9 cellular contexts compared by ENCODE assay signal in the genomic region with DNA sequence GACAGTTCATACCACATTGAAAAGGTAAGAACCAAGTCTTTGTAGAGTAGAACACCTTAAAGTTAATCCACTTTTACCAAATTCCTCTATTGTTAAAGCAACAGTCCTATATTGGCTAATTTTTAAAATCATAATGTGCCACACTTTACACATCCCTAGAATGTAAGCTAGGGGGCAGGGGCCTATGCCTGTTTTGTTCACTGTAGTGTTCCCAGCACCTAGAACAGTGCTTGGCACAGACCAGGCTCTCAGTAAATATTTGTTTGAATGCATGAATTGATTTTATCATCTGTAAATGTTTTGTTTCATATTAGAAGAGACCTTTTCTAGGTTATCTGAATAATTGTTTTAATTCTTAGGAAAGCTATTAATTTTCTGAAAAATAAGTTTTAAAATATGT.
DNase-seq lines count a peak whose midpoint lies in the region; ATAC-seq and TF ChIP-seq lines count a peak whose summit lies in the region.
"Had no signal": no experiment of that assay in that cellular context is flagged by ENCODE, and none has a peak within 500 bp of the region (broad histone marks: within the 10 kb centered on the region; RNA-seq: fewer than 3 reads in every experiment).

No MANE protein-coding gene starts in this region.

- H3K27ac Mint-ChIP-seq in stimulated activated memory B cell treated with anti-CD40 and anti-IgM and Interleukin-4, amounts not matched to agents 10 μg/mL and 1 μg/mL and 100 μg/mL, for 72 hours = peak overlapping the region; percentile 98

- TF ChIP-seq POLR2A in erythroblast (IDR thresholded peaks at IDR 0.05; ENCODE audit: low read length) = no peak

- H3K4me1 Mint-ChIP-seq in stimulated activated memory B cell treated with anti-CD40 and anti-IgM and Interleukin-4, amounts not matched to agents 10 μg/mL and 1 μg/mL and 100 μg/mL, for 72 hours = peaks cover 83% of the 10 kb centered on the region

- H3K27ac ChIP-seq in RWPE2 (ENCODE audit: poor library complexity, severe bottlenecking) = peak overlapping the region; percentile 42

- H3K27me3 Mint-ChIP-seq in stimulated activated memory B cell treated with anti-CD40 and anti-IgM and Interleukin-4, amounts not matched to agents 10 μg/mL and 1 μg/mL and 100 μg/mL, for 72 hours = no peaks in the 10 kb centered on the region

- DNase-seq in GM10266 (ENCODE audit: extremely low spot score) (no peak), RWPE2 (ENCODE audit: low spot score) (no peak), erythroblast (lab: John Stamatoyannopoulos, UW) (peak; percentile 50 to 67), cerebellar cortex (ENCODE audit: low spot score) (no peak)
- DNase-seq in effector CD8-positive, alpha-beta T cell (lab: John Stamatoyannopoulos, UW) = no peak
- DNase-seq: Kasumi-1, left cardiac atrium had no signal

- peaks cover 30% of the 10 kb centered on the region for H3K36me3 Mint-ChIP-seq in stimulated activated memory B cell treated with anti-CD40 and anti-IgM and Interleukin-4, amounts not matched to agents 10 μg/mL and 1 μg/mL and 100 μg/mL, for 72 hours

- ATAC-seq in RWPE2 (ENCODE audit: low read depth) = no peak
- ATAC-seq in stimulated activated memory B cell treated with anti-CD40 and anti-IgM and Interleukin-4, amounts not matched to agents 10 μg/mL and 1 μg/mL and 100 μg/mL, for 72 hours = no peak
- no peak for ATAC-seq in HG02870 (IDR thresholded peaks at IDR 0.05; ENCODE audit: unreplicated experiment)

- H3K9me3 Mint-ChIP-seq in stimulated activated memory B cell treated with anti-CD40 and anti-IgM and Interleukin-4, amounts not matched to agents 10 μg/mL and 1 μg/mL and 100 μg/mL, for 72 hours = no peaks in the 10 kb centered on the region

- peak overlapping the region; percentile 80 for H3K4me3 Mint-ChIP-seq in stimulated activated memory B cell treated with anti-CD40 and anti-IgM and Interleukin-4, amounts not matched to agents 10 μg/mL and 1 μg/mL and 100 μg/mL, for 72 hours

- no peaks in the 10 kb centered on the region for H3K36me3 ChIP-seq in RWPE2 (ENCODE audit: low read depth)

- H3K27me3 ChIP-seq in RWPE2 (ENCODE audit: insufficient read depth, poor library complexity, severe bottlenecking) = no peaks in the 10 kb centered on the region

- H3K4me1 ChIP-seq in RWPE2 (ENCODE audit: insufficient read depth, poor library complexity, severe bottlenecking) = peaks cover 37% of the 10 kb centered on the region

- TF ChIP-seq CTCF in GM10266 (IDR thresholded peaks at IDR 0.05; ENCODE audit: control insufficient read depth, insufficient read depth, low read depth, missing control alignments) (peak; percentile 13), RWPE2 (IDR thresholded peaks at IDR 0.05; ENCODE audit: poor library complexity, severe bottlenecking) (no peak)

- H3K9me3 ChIP-seq in RWPE2 (ENCODE audit: severe bottlenecking) = no peaks in the 10 kb centered on the region

- H3K4me3 ChIP-seq in RWPE2 (ENCODE audit: severe bottlenecking) = no peak overlapping the region

Comparison
In these comparisons a context has a peak if more than half of its experiments do, and no peak if none do; other contexts are left out.
1. DNase-seq: peak in erythroblast (2 of 2); none in GM10266 (single experiment), RWPE2 (single experiment), cerebellar cortex (single experiment) and effector CD8-positive, alpha-beta T cell (single experiment).